1 cellular context compared by ENCODE assay signal in genomic region chr16:75138233-75138632, GRCh38.
TF ChIP-seq lines count a peak whose summit lies in the region.

No MANE protein-coding gene starts in this region.

TF ChIP-seq in GM23338, 12 proteins besides CTCF, POLR2A, EP300 and RAD21 (continued from another document):
- TF ChIP-seq, protein P1, sequence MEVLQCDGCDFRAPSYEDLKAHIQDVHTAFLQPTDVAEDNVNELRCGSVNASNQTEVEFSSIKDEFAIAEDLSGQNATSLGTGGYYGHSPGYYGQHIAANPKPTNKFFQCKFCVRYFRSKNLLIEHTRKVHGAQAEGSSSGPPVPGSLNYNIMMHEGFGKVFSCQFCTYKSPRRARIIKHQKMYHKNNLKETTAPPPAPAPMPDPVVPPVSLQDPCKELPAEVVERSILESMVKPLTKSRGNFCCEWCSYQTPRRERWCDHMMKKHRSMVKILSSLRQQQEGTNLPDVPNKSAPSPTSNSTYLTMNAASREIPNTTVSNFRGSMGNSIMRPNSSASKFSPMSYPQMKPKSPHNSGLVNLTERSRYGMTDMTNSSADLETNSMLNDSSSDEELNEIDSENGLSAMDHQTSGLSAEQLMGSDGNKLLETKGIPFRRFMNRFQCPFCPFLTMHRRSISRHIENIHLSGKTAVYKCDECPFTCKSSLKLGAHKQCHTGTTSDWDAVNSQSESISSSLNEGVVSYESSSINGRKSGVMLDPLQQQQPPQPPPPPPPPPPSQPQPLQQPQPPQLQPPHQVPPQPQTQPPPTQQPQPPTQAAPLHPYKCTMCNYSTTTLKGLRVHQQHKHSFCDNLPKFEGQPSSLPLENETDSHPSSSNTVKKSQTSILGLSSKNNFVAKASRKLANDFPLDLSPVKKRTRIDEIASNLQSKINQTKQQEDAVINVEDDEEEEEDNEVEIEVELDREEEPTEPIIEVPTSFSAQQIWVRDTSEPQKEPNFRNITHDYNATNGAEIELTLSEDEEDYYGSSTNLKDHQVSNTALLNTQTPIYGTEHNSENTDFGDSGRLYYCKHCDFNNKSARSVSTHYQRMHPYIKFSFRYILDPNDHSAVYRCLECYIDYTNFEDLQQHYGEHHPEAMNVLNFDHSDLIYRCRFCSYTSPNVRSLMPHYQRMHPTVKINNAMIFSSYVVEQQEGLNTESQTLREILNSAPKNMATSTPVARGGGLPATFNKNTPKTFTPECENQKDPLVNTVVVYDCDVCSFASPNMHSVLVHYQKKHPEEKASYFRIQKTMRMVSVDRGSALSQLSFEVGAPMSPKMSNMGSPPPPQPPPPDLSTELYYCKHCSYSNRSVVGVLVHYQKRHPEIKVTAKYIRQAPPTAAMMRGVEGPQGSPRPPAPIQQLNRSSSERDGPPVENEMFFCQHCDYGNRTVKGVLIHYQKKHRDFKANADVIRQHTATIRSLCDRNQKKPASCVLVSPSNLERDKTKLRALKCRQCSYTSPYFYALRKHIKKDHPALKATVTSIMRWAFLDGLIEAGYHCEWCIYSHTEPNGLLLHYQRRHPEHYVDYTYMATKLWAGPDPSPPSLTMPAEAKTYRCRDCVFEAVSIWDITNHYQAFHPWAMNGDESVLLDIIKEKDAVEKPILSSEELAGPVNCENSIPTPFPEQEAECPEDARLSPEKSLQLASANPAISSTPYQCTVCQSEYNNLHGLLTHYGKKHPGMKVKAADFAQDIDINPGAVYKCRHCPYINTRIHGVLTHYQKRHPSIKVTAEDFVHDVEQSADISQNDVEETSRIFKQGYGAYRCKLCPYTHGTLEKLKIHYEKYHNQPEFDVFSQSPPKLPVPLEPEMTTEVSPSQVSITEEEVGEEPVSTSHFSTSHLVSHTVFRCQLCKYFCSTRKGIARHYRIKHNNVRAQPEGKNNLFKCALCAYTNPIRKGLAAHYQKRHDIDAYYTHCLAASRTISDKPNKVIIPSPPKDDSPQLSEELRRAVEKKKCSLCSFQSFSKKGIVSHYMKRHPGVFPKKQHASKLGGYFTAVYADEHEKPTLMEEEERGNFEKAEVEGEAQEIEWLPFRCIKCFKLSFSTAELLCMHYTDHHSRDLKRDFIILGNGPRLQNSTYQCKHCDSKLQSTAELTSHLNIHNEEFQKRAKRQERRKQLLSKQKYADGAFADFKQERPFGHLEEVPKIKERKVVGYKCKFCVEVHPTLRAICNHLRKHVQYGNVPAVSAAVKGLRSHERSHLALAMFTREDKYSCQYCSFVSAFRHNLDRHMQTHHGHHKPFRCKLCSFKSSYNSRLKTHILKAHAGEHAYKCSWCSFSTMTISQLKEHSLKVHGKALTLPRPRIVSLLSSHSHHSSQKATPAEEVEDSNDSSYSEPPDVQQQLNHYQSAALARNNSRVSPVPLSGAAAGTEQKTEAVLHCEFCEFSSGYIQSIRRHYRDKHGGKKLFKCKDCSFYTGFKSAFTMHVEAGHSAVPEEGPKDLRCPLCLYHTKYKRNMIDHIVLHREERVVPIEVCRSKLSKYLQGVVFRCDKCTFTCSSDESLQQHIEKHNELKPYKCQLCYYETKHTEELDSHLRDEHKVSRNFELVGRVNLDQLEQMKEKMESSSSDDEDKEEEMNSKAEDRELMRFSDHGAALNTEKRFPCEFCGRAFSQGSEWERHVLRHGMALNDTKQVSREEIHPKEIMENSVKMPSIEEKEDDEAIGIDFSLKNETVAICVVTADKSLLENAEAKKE (CRISPR knock-in tag; IDR thresholded peaks at IDR 0.05) = no peak
- TF ChIP-seq, protein P2, sequence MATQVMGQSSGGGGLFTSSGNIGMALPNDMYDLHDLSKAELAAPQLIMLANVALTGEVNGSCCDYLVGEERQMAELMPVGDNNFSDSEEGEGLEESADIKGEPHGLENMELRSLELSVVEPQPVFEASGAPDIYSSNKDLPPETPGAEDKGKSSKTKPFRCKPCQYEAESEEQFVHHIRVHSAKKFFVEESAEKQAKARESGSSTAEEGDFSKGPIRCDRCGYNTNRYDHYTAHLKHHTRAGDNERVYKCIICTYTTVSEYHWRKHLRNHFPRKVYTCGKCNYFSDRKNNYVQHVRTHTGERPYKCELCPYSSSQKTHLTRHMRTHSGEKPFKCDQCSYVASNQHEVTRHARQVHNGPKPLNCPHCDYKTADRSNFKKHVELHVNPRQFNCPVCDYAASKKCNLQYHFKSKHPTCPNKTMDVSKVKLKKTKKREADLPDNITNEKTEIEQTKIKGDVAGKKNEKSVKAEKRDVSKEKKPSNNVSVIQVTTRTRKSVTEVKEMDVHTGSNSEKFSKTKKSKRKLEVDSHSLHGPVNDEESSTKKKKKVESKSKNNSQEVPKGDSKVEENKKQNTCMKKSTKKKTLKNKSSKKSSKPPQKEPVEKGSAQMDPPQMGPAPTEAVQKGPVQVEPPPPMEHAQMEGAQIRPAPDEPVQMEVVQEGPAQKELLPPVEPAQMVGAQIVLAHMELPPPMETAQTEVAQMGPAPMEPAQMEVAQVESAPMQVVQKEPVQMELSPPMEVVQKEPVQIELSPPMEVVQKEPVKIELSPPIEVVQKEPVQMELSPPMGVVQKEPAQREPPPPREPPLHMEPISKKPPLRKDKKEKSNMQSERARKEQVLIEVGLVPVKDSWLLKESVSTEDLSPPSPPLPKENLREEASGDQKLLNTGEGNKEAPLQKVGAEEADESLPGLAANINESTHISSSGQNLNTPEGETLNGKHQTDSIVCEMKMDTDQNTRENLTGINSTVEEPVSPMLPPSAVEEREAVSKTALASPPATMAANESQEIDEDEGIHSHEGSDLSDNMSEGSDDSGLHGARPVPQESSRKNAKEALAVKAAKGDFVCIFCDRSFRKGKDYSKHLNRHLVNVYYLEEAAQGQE (IDR thresholded peaks at IDR 0.05; ENCODE audit: unreplicated experiment) = no peak
- TF ChIP-seq EZH2phosphoT487 (IDR thresholded peaks at IDR 0.05; ENCODE audit: unreplicated experiment) (no peak), POLR2AphosphoS5 (IDR thresholded peaks at IDR 0.05; ENCODE audit: low read depth) (no peak)
